ENCODE assay signal across 7 cellular contexts in the genomic region with DNA sequence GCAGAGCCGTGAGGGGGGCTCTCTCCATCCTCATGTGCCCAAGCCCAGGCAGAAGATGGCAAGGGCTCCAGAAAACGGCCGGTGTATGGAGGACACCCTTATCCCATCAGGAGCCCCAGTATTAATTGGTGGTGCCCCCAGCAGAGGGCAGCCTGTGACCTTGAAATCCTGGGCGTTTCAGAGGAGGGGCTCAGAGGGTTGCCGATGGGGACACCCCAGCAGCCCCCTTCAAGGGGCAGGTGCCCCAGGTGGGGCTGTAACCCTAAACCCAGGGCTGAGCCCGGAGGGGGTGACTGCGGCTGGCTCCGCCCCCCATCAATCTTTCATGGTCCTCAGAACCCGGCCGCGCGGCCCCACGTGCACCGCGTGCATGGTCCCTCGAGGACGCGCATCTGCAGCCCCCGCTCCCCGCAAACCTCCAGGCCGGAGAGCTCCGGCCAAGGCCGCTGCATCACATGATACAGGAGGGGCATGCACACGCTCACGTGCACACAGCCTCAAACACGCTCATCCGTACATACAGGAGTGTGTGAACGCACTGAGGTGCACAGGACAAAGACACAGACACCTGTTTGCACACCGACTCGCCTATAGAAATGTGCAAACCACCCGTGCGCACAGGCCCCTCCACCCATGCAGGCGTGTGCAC. TPM values are rescaled to one million over a fixed set of nuclear protein-coding genes. Genes with fewer than 3 reads are reported as not detected.
A peak's percentile ranks its signal among the peaks of the same experiment; 100 is the strongest.
DNase-seq lines count a peak whose midpoint lies in the region; ATAC-seq, FAIRE-seq and TF ChIP-seq lines count a peak whose summit lies in the region.

No MANE protein-coding gene starts in this region.

- POLR2A ChIA-PET in K562 (lab: Yijun Ruan, JAX), result interaction anchor here (0.5 to 3.5 kb wide), 4 partner anchors 21 to 185 kb away, joined by 3 to 13 read pairs (median 5); no protein-coding TSS in a partner anchor

- no peaks in the 10 kb centered on the region for H3K9me3 Mint-ChIP-seq in stimulated activated naive CD8-positive, alpha-beta T cell treated with anti-CD3 and anti-CD28 coated beads, Interleukin-15, Interleukin-2, amounts not matched to agents 100 ng/mL and 50 ng/mL, for 24 hours

- in situ Hi-C loops in K562 (cut with MboI), result no loop called here

- TF ChIP-seq RAD21 in K562 (CRISPR knock-in tag; conservative IDR thresholded peaks at IDR 0.05 in 1 of 2, IDR thresholded peaks at IDR 0.05 in 1 of 2), result peak; percentile 51 to 76

- DNase-seq in NT2/D1 (ENCODE audit: low read depth, low spot score), result no peak
- peak; percentile 46 to 69 (median 51) for DNase-seq in K562 (ENCODE audit: extremely low read depth in 1 of 4, low spot score in 3 of 4)
- peak in 1 of 2 donors; percentile 64 for DNase-seq in left colon
- no peak for DNase-seq in AG08396 (ENCODE audit: low spot score)

- H3K4me1 Mint-ChIP-seq in stimulated activated naive CD8-positive, alpha-beta T cell treated with anti-CD3 and anti-CD28 coated beads, Interleukin-15, Interleukin-2, amounts not matched to agents 100 ng/mL and 50 ng/mL, for 24 hours (ENCODE audit: low read depth), result peaks cover 30% of the 10 kb centered on the region

- peaks cover 7% of the 10 kb centered on the region for H3K36me3 Mint-ChIP-seq in stimulated activated naive CD8-positive, alpha-beta T cell treated with anti-CD3 and anti-CD28 coated beads, Interleukin-15, Interleukin-2, amounts not matched to agents 100 ng/mL and 50 ng/mL, for 24 hours (ENCODE audit: low read depth)

- H3K9me3 ChIP-seq in NT2/D1 (ENCODE audit: insufficient read depth, low read length), result no peaks in the 10 kb centered on the region
- H3K9me3 ChIP-seq in K562 (replicated peaks; ENCODE audit: control insufficient read depth, insufficient read depth, low read depth, low read length), result no peaks in the 10 kb centered on the region

- BruUV-seq in K562 (replicated peaks; lab: Mats Ljungman, UMichigan), result no TSS peak

- WGBS in K562 (ENCODE audit: insufficient coverage, low coverage, missing lambda C conversion rate), result 5% methylated on average over 32 of the region's 33 CpGs

- H3K36me3 ChIP-seq in NT2/D1 (ENCODE audit: insufficient read depth, insufficient read length, low read length), result peaks cover 10% of the 10 kb centered on the region
- H3K36me3 ChIP-seq in K562 (ENCODE audit: control insufficient read depth, insufficient read depth, low read length), result peaks cover 38% of the 10 kb centered on the region; the same call in 1 of the 3 replicates

- H4K20me1 ChIP-seq in K562 (replicated peaks; ENCODE audit: control insufficient read depth, insufficient read depth, low read length), result no peaks in the 10 kb centered on the region; the same call in 1 of the 2 replicates

- H3K27ac ChIP-seq in K562 (ENCODE audit: extremely low read depth, low read depth, low read length), result no peak overlapping the region

- no peak for TF ChIP-seq POLR2A in K562 (conservative IDR thresholded peaks at IDR 0.05)

- no peaks in the 10 kb centered on the region for H3K9me1 ChIP-seq in K562 (ENCODE audit: control insufficient read depth, insufficient read depth, low read length)

- H3K4me1 ChIP-seq in NT2/D1 (ENCODE audit: insufficient read depth, insufficient read length), result peaks cover 8% of the 10 kb centered on the region
- H3K4me1 ChIP-seq in K562 (replicated peaks in 1 of 2; ENCODE audit: control insufficient read depth in 2 of 2, insufficient read depth in 2 of 2, low read length in 2 of 2), result peaks cover 12 to 42% of the 10 kb centered on the region in 2 experiments; a peak in 4 of 5 replicates

- peak; percentile 23 for FAIRE-seq in K562 (lab: Jason Lieb, UNC)

- peaks cover 25% of the 10 kb centered on the region for H3K79me2 ChIP-seq in K562 (ENCODE audit: control insufficient read depth, insufficient read depth, low read length)

- TF ChIP-seq CTCF in GM12875 (IDR thresholded peaks at IDR 0.05; ENCODE audit: borderline replicate concordance, insufficient read depth, low read depth, low read length) (peak; percentile 43), K562 (IDR thresholded peaks at IDR 0.05 in 2 of 3, conservative IDR thresholded peaks at IDR 0.05 in 1 of 3; ENCODE audit: insufficient read depth in 2 of 3, low read depth in 1 of 3, low read length in 3 of 3) (peak; percentile 48 to 69 (median 60); a peak in 5 of 6 replicates)

- H3K27me3 ChIP-seq in NT2/D1 (ENCODE audit: insufficient read depth, insufficient read length) (peaks cover 9% of the 10 kb centered on the region), K562 (ENCODE audit: control insufficient read depth in 2 of 2, insufficient read depth in 2 of 2, low read length in 2 of 2) (no peaks in the 10 kb centered on the region)

- H3K4me2 ChIP-seq in K562 (ENCODE audit: insufficient read depth, low read length), result peak overlapping the region; percentile 97

- CTCF ChIA-PET in K562 (lab: Yijun Ruan, JAX; ENCODE audit: low intra/inter-chr PET ratio), result interaction anchor here (0.6 to 0.8 kb wide), 4 partner anchors 31 to 125 kb away, joined by 3 to 6 read pairs (median 4); no protein-coding TSS in a partner anchor

- H3K27me3 Mint-ChIP-seq in stimulated activated naive CD8-positive, alpha-beta T cell treated with anti-CD3 and anti-CD28 coated beads, Interleukin-15, Interleukin-2, amounts not matched to agents 100 ng/mL and 50 ng/mL, for 24 hours, result no peaks in the 10 kb centered on the region

- H3K4me3 ChIP-seq in GM12875 (ENCODE audit: low read depth, low read length) (peak overlapping the region; percentile 81), NT2/D1 (ENCODE audit: insufficient read length, low read depth) (peak overlapping the region; percentile 91), K562 (peak overlapping the region; percentile 64)

- H3K9ac ChIP-seq in NT2/D1 (ENCODE audit: insufficient read length, low read depth) (peak overlapping the region; percentile 83), K562 (ENCODE audit: insufficient read depth in 1 of 2, low read depth in 2 of 2, low read length in 2 of 2) (peak overlapping the region; percentile 31 to 91)

- peak overlapping the region; percentile 94 for H2AFZ ChIP-seq in K562 (ENCODE audit: low read depth, low read length)

- intact Hi-C loops in K562 (cut with micrococcal nuclease), result loop anchor here (5.0 kb wide), 1 partner anchor 214 kb away; a partner anchor contains a TSS
- intact Hi-C loops in left colon (cut with DNase I, micrococcal nuclease), result loop anchor here in 1 of 2 donors (10.0 kb wide), 1 partner anchor 122 kb away; a partner anchor contains a TSS

- ATAC-seq in K562 (peak; percentile 1; the same call in 1 of the 3 replicates), left colon (peak; percentile 11), GM21423 (IDR thresholded peaks at IDR 0.05; ENCODE audit: unreplicated experiment) (no peak)

- no peak for TF ChIP-seq EP300 in K562 (IDR thresholded peaks at IDR 0.05; ENCODE audit: low read length)

- peak overlapping the region; percentile 87 for H3K27ac Mint-ChIP-seq in stimulated activated naive CD8-positive, alpha-beta T cell treated with anti-CD3 and anti-CD28 coated beads, Interleukin-15, Interleukin-2, amounts not matched to agents 100 ng/mL and 50 ng/mL, for 24 hours

- peak overlapping the region; percentile 94 for H3K4me3 Mint-ChIP-seq in stimulated activated naive CD8-positive, alpha-beta T cell treated with anti-CD3 and anti-CD28 coated beads, Interleukin-15, Interleukin-2, amounts not matched to agents 100 ng/mL and 50 ng/mL, for 24 hours

RNA-seq across cellular contexts. Expression of a gene that starts 1.0 kb away (rescaled TPM):
- total RNA-seq in K562 (2011; cell fraction: chromatin; rRNA removed; ENCODE audit: low replicate concordance), result 10.4 and 16.2 TPM in 2 replicates
- 8.7 and 9.3 TPM in 2 replicates for total RNA-seq in K562 (2011; cell fraction: nucleolus; rRNA removed)
- total RNA-seq in K562 (2011; cell fraction: nucleoplasm; rRNA removed), result 7.6 and 8.3 TPM in 2 replicates
- total RNA-seq in K562 (2014; rRNA removed), result 0.86 and 2.5 TPM in 2 replicates
- total RNA-seq in K562 (2014; rRNA removed; fragmentation: Illumina TruSeq; extraction: Trizol), result 0.26 and 0.69 TPM in 2 replicates
- total RNA-seq in K562 (2015; rRNA removed; fragmentation: Illumina TruSeq; extraction: Trizol), result 1.6 and 1.7 TPM in 2 replicates
- 3.7 and 5.1 TPM in 2 replicates for total RNA-seq in K562 (2021)
- 0.84 and 2.9 TPM in 2 replicates for polyA plus RNA-seq in K562 (2011; rRNA removed)
- polyA plus RNA-seq in K562 (2011; cell fraction: cytosol; rRNA removed), result 1.7 and 3.2 TPM in 2 replicates
- 4.7 and 6.5 TPM in 2 replicates for polyA plus RNA-seq in K562 (2011; cell fraction: nucleus; rRNA removed)
- 1.5 and 2.0 TPM in 2 replicates for polyA plus RNA-seq in K562 (2012)
- polyA plus RNA-seq in K562 (2014; fragmentation: Illumina TruSeq; extraction: Trizol), result 1.9 and 2.8 TPM in 2 replicates
- under 1 TPM in 1 of 2 experiments, not detected in 1; 0.17 TPM for polyA plus RNA-seq in K562 (2014; fragmentation: Nextera tagmentation; extraction: Ambion mirVana)
- 0.94 and 1.00 TPM in 2 replicates for polyA plus RNA-seq in K562 (2014; rRNA removed)
- polyA minus RNA-seq in K562 (2011; rRNA and poly(A)+ RNA removed), result 6.4 and 9.5 TPM in 2 replicates
- 5.4 and 7.2 TPM in 2 replicates for polyA minus RNA-seq in K562 (2011; cell fraction: cytosol; rRNA and poly(A)+ RNA removed)
- 3.9 and 8.4 TPM in 2 replicates for polyA minus RNA-seq in K562 (2011; cell fraction: nucleus; rRNA and poly(A)+ RNA removed)
- total RNA-seq in left colon, result 1 to 10 TPM; 6.3 to 6.9 TPM

RNA-seq across cellular contexts. Expression of a gene that starts 9.9 kb away (rescaled TPM):
- 8.8 and 30.9 TPM in 2 replicates for total RNA-seq in K562 (2011; cell fraction: chromatin; rRNA removed; ENCODE audit: low replicate concordance)
- 42.9 and 46.5 TPM in 2 replicates for total RNA-seq in K562 (2011; cell fraction: nucleolus; rRNA removed)
- total RNA-seq in K562 (2011; cell fraction: nucleoplasm; rRNA removed), result 23.2 and 24.7 TPM in 2 replicates
- total RNA-seq in K562 (2014; rRNA removed), result 37.8 and 54.6 TPM in 2 replicates
- 11.7 and 21.1 TPM in 2 replicates for total RNA-seq in K562 (2014; rRNA removed; fragmentation: Illumina TruSeq; extraction: Trizol)
- 27.8 and 28.5 TPM in 2 replicates for total RNA-seq in K562 (2015; rRNA removed; fragmentation: Illumina TruSeq; extraction: Trizol)
- total RNA-seq in K562 (2021), result 31.7 and 33.8 TPM in 2 replicates
- 28.4 and 49.3 TPM in 2 replicates for polyA plus RNA-seq in K562 (2011; rRNA removed)
- 61.2 and 112 TPM in 2 replicates for polyA plus RNA-seq in K562 (2011; cell fraction: cytosol; rRNA removed)
- 20.0 and 27.3 TPM in 2 replicates for polyA plus RNA-seq in K562 (2011; cell fraction: nucleus; rRNA removed)
- polyA plus RNA-seq in K562 (2012), result 30.6 and 34.2 TPM in 2 replicates
- polyA plus RNA-seq in K562 (2014; fragmentation: Illumina TruSeq; extraction: Trizol), result 60.2 and 60.9 TPM in 2 replicates
- 10 to 100 TPM; 10.6 to 11.0 TPM for polyA plus RNA-seq in K562 (2014; fragmentation: Nextera tagmentation; extraction: Ambion mirVana)
- 60.0 and 67.1 TPM in 2 replicates for polyA plus RNA-seq in K562 (2014; rRNA removed)
- 14.7 and 21.0 TPM in 2 replicates for polyA minus RNA-seq in K562 (2011; rRNA and poly(A)+ RNA removed)
- polyA minus RNA-seq in K562 (2011; cell fraction: cytosol; rRNA and poly(A)+ RNA removed), result 13.2 and 21.0 TPM in 2 replicates
- 10.2 and 11.6 TPM in 2 replicates for polyA minus RNA-seq in K562 (2011; cell fraction: nucleus; rRNA and poly(A)+ RNA removed)
- total RNA-seq in left colon, result 10 to 100 TPM in 1 of 2 donors, 1 to 10 TPM in 1; 9.9 to 15.4 TPM

RNA-seq across cellular contexts. Expression of a gene that starts 23.4 kb away (rescaled TPM):
- total RNA-seq in K562 (2011; cell fraction: chromatin; rRNA removed; ENCODE audit: low replicate concordance), result 1.9 and 5.1 TPM in 2 replicates
- 2.2 and 3.0 TPM in 2 replicates for total RNA-seq in K562 (2011; cell fraction: nucleolus; rRNA removed)
- 1.3 and 1.6 TPM in 2 replicates for total RNA-seq in K562 (2011; cell fraction: nucleoplasm; rRNA removed)
- total RNA-seq in K562 (2014; rRNA removed) (0.16 and 0.91 TPM in 2 replicates), K562 (2014; rRNA removed; fragmentation: Illumina TruSeq; extraction: Trizol) (0.11 and 0.29 TPM in 2 replicates), K562 (2015; rRNA removed; fragmentation: Illumina TruSeq; extraction: Trizol) (not detected in 2 replicates), K562 (2021) (0.29 and 0.45 TPM in 2 replicates), left colon (1 to 10 TPM; 2.5 to 4.3 TPM)
- polyA plus RNA-seq in K562 (2011; rRNA removed) (0.60 and 0.81 TPM in 2 replicates), K562 (2014; fragmentation: Illumina TruSeq; extraction: Trizol) (0.06 and 0.24 TPM in 2 replicates), K562 (2014; fragmentation: Nextera tagmentation; extraction: Ambion mirVana) (under 1 TPM; 0.04 to 0.08 TPM), K562 (2014; rRNA removed) (0.81 and 0.89 TPM in 2 replicates)
- 0.83 and 0.88 TPM in 2 replicates for polyA plus RNA-seq in K562 (2011; cell fraction: cytosol; rRNA removed)
- 4.1 and 6.8 TPM in 2 replicates for polyA plus RNA-seq in K562 (2011; cell fraction: nucleus; rRNA removed)
- polyA plus RNA-seq in K562 (2012), result 0.17 and 0.22 TPM in 2 replicates
- polyA minus RNA-seq in K562 (2011; rRNA and poly(A)+ RNA removed), result 0.18 TPM in 1 of 2 replicates, not detected in the other
- polyA minus RNA-seq in K562 (2011; cell fraction: cytosol; rRNA and poly(A)+ RNA removed), result 0.86 TPM in 1 of 2 replicates, not detected in the other
- polyA minus RNA-seq in K562 (2011; cell fraction: nucleus; rRNA and poly(A)+ RNA removed), result 1.1 and 1.8 TPM in 2 replicates

RNA-seq across cellular contexts. Expression of a gene that starts 29.3 kb away (rescaled TPM):
- total RNA-seq in K562 (2011; cell fraction: chromatin; rRNA removed; ENCODE audit: low replicate concordance), result 38.5 and 88.6 TPM in 2 replicates
- total RNA-seq in K562 (2011; cell fraction: nucleolus; rRNA removed), result 187 and 195 TPM in 2 replicates
- total RNA-seq in K562 (2011; cell fraction: nucleoplasm; rRNA removed), result 104 and 132 TPM in 2 replicates
- total RNA-seq in K562 (2014; rRNA removed), result 109 and 168 TPM in 2 replicates
- 56.6 and 63.7 TPM in 2 replicates for total RNA-seq in K562 (2014; rRNA removed; fragmentation: Illumina TruSeq; extraction: Trizol)
- 74.3 and 78.9 TPM in 2 replicates for total RNA-seq in K562 (2015; rRNA removed; fragmentation: Illumina TruSeq; extraction: Trizol)
- 103 and 119 TPM in 2 replicates for total RNA-seq in K562 (2021)
- polyA plus RNA-seq in K562 (2011; rRNA removed), result 68.3 and 111 TPM in 2 replicates
- polyA plus RNA-seq in K562 (2011; cell fraction: cytosol; rRNA removed), result 119 and 287 TPM in 2 replicates
- 39.3 and 70.8 TPM in 2 replicates for polyA plus RNA-seq in K562 (2011; cell fraction: nucleus; rRNA removed)
- 58.1 and 113 TPM in 2 replicates for polyA plus RNA-seq in K562 (2012)
- 108 and 148 TPM in 2 replicates for polyA plus RNA-seq in K562 (2014; fragmentation: Illumina TruSeq; extraction: Trizol)
- 100 to 1,000 TPM; 343 to 430 TPM for polyA plus RNA-seq in K562 (2014; fragmentation: Nextera tagmentation; extraction: Ambion mirVana)
- 129 and 166 TPM in 2 replicates for polyA plus RNA-seq in K562 (2014; rRNA removed)
- 52.6 and 94.8 TPM in 2 replicates for polyA minus RNA-seq in K562 (2011; rRNA and poly(A)+ RNA removed)
- polyA minus RNA-seq in K562 (2011; cell fraction: cytosol; rRNA and poly(A)+ RNA removed), result 53.2 and 63.4 TPM in 2 replicates
- 10.0 and 11.3 TPM in 2 replicates for polyA minus RNA-seq in K562 (2011; cell fraction: nucleus; rRNA and poly(A)+ RNA removed)
- 10 to 100 TPM; 47.5 to 79.3 TPM for total RNA-seq in left colon

RNA-seq across cellular contexts. Expression of a gene that starts 49.9 kb away (rescaled TPM):
- 17.4 and 45.8 TPM in 2 replicates for total RNA-seq in K562 (2011; cell fraction: chromatin; rRNA removed; ENCODE audit: low replicate concordance)
- 15.9 and 22.2 TPM in 2 replicates for total RNA-seq in K562 (2011; cell fraction: nucleolus; rRNA removed)
- total RNA-seq in K562 (2011; cell fraction: nucleoplasm; rRNA removed), result 10.8 and 13.3 TPM in 2 replicates
- 10.8 and 15.3 TPM in 2 replicates for total RNA-seq in K562 (2014; rRNA removed)
- total RNA-seq in K562 (2014; rRNA removed; fragmentation: Illumina TruSeq; extraction: Trizol), result 3.3 and 4.7 TPM in 2 replicates
- total RNA-seq in K562 (2015; rRNA removed; fragmentation: Illumina TruSeq; extraction: Trizol), result 6.6 and 6.8 TPM in 2 replicates
- 37.9 and 41.2 TPM in 2 replicates for total RNA-seq in K562 (2021)
- 5.3 and 7.8 TPM in 2 replicates for polyA plus RNA-seq in K562 (2011; rRNA removed)
- polyA plus RNA-seq in K562 (2011; cell fraction: cytosol; rRNA removed), result 5.8 and 9.6 TPM in 2 replicates
- polyA plus RNA-seq in K562 (2011; cell fraction: nucleus; rRNA removed), result 15.7 and 21.7 TPM in 2 replicates
- polyA plus RNA-seq in K562 (2012), result 16.2 and 18.1 TPM in 2 replicates
- polyA plus RNA-seq in K562 (2014; fragmentation: Illumina TruSeq; extraction: Trizol), result 1.5 and 1.6 TPM in 2 replicates
- polyA plus RNA-seq in K562 (2014; fragmentation: Nextera tagmentation; extraction: Ambion mirVana), result under 1 TPM; 0.39 to 0.65 TPM
- polyA plus RNA-seq in K562 (2014; rRNA removed), result 6.1 and 14.0 TPM in 2 replicates
- polyA minus RNA-seq in K562 (2011; rRNA and poly(A)+ RNA removed), result 4.9 and 5.2 TPM in 2 replicates
- 19.0 and 26.3 TPM in 2 replicates for polyA minus RNA-seq in K562 (2011; cell fraction: cytosol; rRNA and poly(A)+ RNA removed)
- 5.9 and 12.0 TPM in 2 replicates for polyA minus RNA-seq in K562 (2011; cell fraction: nucleus; rRNA and poly(A)+ RNA removed)
- 10 to 100 TPM; 37.4 to 41.1 TPM for total RNA-seq in left colon

Comparison
In these comparisons a context has a peak if more than half of its experiments do, and no peak if none do; other contexts are left out.
1. DNase-seq: peak in K562 (4 of 4); none in NT2/D1 (single experiment) and AG08396 (single experiment).
2. Peak in every context shown above with its lines, with median percentiles within 50 percentile points of each other: H3K4me3 ChIP-seq.